Comparison of ENCODE assay signal across 8 cellular contexts in genomic region chr12:106919910-106920544, GRCh38. TPM values are rescaled to one million over a fixed set of nuclear protein-coding genes. Genes with fewer than 3 reads are reported as not detected.
DNase-seq lines count a peak whose midpoint lies in the region; ATAC-seq and TF ChIP-seq lines count a peak whose summit lies in the region.

No MANE protein-coding gene starts in this region.

- peak; percentile 39; the same call in 1 of the 2 replicates for TF ChIP-seq CTCF in WERI-Rb-1 (IDR thresholded peaks at IDR 0.05; ENCODE audit: low read depth, low read length)
- peak; percentile 51 to 80 (median 73) for TF ChIP-seq CTCF in sigmoid colon (IDR thresholded peaks at IDR 0.05)

- 43 to 49% methylated on average over 4 of the region's 4 CpGs for WGBS in sigmoid colon, 2 donors

- H3K27me3 ChIP-seq in WERI-Rb-1 (ENCODE audit: insufficient read depth, low read depth, severe bottlenecking) (peaks cover 10% of the 10 kb centered on the region), sigmoid colon (no peaks in the 10 kb centered on the region)

- H3K27ac Mint-ChIP-seq in activated CD4-positive, alpha-beta T cell treated with anti-CD3 and anti-CD28 coated beads, Interleukin-2, amount 10 ng/mL, durations not matched to agents 24 days and 14 days, result no peak overlapping the region

- no peak for TF ChIP-seq EP300 in sigmoid colon (IDR thresholded peaks at IDR 0.05)

- peaks cover 23% of the 10 kb centered on the region for H3K27me3 Mint-ChIP-seq in activated CD4-positive, alpha-beta T cell treated with anti-CD3 and anti-CD28 coated beads, Interleukin-2, amount 10 ng/mL, durations not matched to agents 24 days and 14 days

- H3K27ac ChIP-seq in WERI-Rb-1 (no peak overlapping the region), sigmoid colon (no peak overlapping the region)

- H3K4me1 ChIP-seq in sigmoid colon, result no peaks in the 10 kb centered on the region

- peaks cover 11% of the 10 kb centered on the region for H3K4me1 Mint-ChIP-seq in activated CD4-positive, alpha-beta T cell treated with anti-CD3 and anti-CD28 coated beads, Interleukin-2, amount 10 ng/mL, durations not matched to agents 24 days and 14 days

- peaks cover 9% of the 10 kb centered on the region for H3K9me3 Mint-ChIP-seq in activated CD4-positive, alpha-beta T cell treated with anti-CD3 and anti-CD28 coated beads, Interleukin-2, amount 10 ng/mL, durations not matched to agents 24 days and 14 days

- no peaks in the 10 kb centered on the region for H3K36me3 ChIP-seq in WERI-Rb-1
- no peaks in the 10 kb centered on the region for H3K36me3 ChIP-seq in sigmoid colon

- intact Hi-C loops in activated CD4-positive, alpha-beta T cell treated with anti-CD3 and anti-CD28 coated beads, Interleukin-2, amount 10 ng/mL, durations not matched to agents 24 days and 14 days (cut with micrococcal nuclease), result loop anchor here (1.0 to 10.0 kb wide), 9 partner anchors 63 to 693 kb away; partner anchors contain the start of genes POLR3B, RFX4 and RIC8B
- intact Hi-C loops in sigmoid colon (cut with DNase I), result loop anchor here (1.0 kb wide), 1 partner anchor 535 kb away; no protein-coding TSS in a partner anchor

- H3K36me3 Mint-ChIP-seq in activated CD4-positive, alpha-beta T cell treated with anti-CD3 and anti-CD28 coated beads, Interleukin-2, amount 10 ng/mL, durations not matched to agents 24 days and 14 days (ENCODE audit: low read depth), result no peaks in the 10 kb centered on the region

- no peak for TF ChIP-seq POLR2A in sigmoid colon (IDR thresholded peaks at IDR 0.05)

- peak; percentile 74 for DNase-seq in activated CD4-positive, alpha-beta T cell treated with anti-CD3 and anti-CD28 coated beads, Interleukin-2, amount 10 ng/mL, durations not matched to agents 24 days and 14 days
- DNase-seq in activated CD4-positive, alpha-beta T cell treated with anti-CD3 and anti-CD28 coated beads, Interleukin-2, amount 50 U/mL, for 48 hours, result no peak
- DNase-seq in NCI-H1105 treated with DMSO at 0.1 percent for 48 hours (lab: John Stamatoyannopoulos, UW), result peak; percentile 49
- DNase-seq in WERI-Rb-1, result no peak
- peak; percentile 46 for DNase-seq in glomerular visceral epithelial cell (ENCODE audit: extremely low spot score)
- no peak for DNase-seq in sigmoid colon

- ATAC-seq in GM21526 (IDR thresholded peaks at IDR 0.05; ENCODE audit: low FRiP score, unreplicated experiment), result no peak
- no peak for ATAC-seq in GM19328 (IDR thresholded peaks at IDR 0.05; ENCODE audit: unreplicated experiment)

- no peak overlapping the region for H3K4me3 Mint-ChIP-seq in activated CD4-positive, alpha-beta T cell treated with anti-CD3 and anti-CD28 coated beads, Interleukin-2, amount 10 ng/mL, durations not matched to agents 24 days and 14 days

- H3K9me3 ChIP-seq in WERI-Rb-1 (ENCODE audit: severe bottlenecking) (peaks cover 2% of the 10 kb centered on the region), sigmoid colon (no peaks in the 10 kb centered on the region)

- H3K4me3 ChIP-seq in WERI-Rb-1 (ENCODE audit: low read depth, low read length) (no peak overlapping the region), sigmoid colon (no peak overlapping the region)

RNA-seq across cellular contexts. Expression of gene TMEM263, which starts 35.7 kb away (rescaled TPM):
- 24.8 and 26.6 TPM in 2 replicates for total RNA-seq in activated CD4-positive, alpha-beta T cell treated with anti-CD3 and anti-CD28 coated beads, Interleukin-2, amount 10 ng/mL, durations not matched to agents 24 days and 14 days
- 10 to 100 TPM; 39.5 to 51.7 (median 46.4) TPM for total RNA-seq in sigmoid colon
- polyA plus RNA-seq in sigmoid colon, result 10 to 100 TPM; 12.6 to 21.0 (median 19.8) TPM

Comparison
In these comparisons a context has a peak if more than half of its experiments do, and no peak if none do; other contexts are left out.
1. DNase-seq: peak in activated CD4-positive, alpha-beta T cell treated with anti-CD3 and anti-CD28 coated beads, Interleukin-2, amount 10 ng/mL, durations not matched to agents 24 days and 14 days (single experiment), NCI-H1105 treated with DMSO at 0.1 percent for 48 hours (single experiment) and glomerular visceral epithelial cell (single experiment); none in activated CD4-positive, alpha-beta T cell treated with anti-CD3 and anti-CD28 coated beads, Interleukin-2, amount 50 U/mL, for 48 hours (0 of 2), WERI-Rb-1 (single experiment) and sigmoid colon (single experiment).